ENCODE assay signal across 8 cellular contexts in the genomic region with DNA sequence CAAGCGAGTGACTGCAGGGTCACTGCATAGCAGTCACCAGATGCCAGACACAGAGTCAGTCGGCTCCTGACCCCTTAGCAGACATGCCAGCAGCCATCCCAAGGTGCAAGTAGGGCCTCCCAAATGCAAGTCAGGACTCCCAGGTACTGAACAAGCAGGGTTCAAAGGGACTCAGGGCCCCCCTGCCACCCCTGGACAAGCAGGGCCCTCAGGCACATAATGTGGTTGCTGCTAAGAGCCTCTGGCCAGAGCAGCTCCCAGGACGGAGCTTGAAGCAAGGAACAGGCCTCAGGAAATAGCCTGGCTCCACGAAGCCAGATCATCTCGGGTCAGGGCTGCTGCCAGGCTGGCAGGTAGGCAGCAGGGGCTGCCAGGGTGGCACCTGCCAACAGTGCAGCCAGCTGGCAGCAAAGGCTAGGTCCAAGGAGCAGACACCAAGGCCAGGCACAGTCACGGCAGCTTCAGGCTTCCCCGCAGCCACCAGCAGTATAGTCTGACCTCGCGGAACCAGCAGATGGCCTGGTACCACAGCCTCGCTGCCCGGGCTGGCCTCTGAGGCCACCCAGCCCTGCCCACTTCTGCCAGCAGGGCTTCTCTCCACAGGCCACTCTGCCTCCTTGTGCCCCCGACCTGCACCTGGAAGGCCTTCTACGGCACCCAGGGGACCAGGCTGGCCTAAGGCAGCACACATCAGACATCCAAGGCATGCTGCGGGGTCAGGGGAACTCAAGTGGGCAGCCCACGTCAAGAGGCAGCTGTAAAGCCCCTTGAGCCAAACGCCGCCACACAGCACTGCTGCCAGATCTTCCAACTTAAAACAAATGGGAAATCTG. TPM values are rescaled to one million over a fixed set of nuclear protein-coding genes. Genes with fewer than 3 reads are reported as not detected.
DNase-seq lines count a peak whose midpoint lies in the region; ATAC-seq and TF ChIP-seq lines count a peak whose summit lies in the region.

No MANE protein-coding gene starts in this region.

- no peak for TF ChIP-seq CTCF in HCT116 (IDR thresholded peaks at IDR 0.05 in 2 of 3, conservative IDR thresholded peaks at IDR 0.05 in 1 of 3; ENCODE audit: borderline replicate concordance in 1 of 3, insufficient read depth in 1 of 3, low read depth in 2 of 3, low read length in 2 of 3)
- no peak for TF ChIP-seq CTCF in esophagus squamous epithelium (IDR thresholded peaks at IDR 0.05)
- no peak for TF ChIP-seq CTCF in PC-3 (conservative IDR thresholded peaks at IDR 0.05; ENCODE audit: low read depth, low read length)
- no peak for TF ChIP-seq CTCF in natural killer cell (IDR thresholded peaks at IDR 0.05)

- TF ChIP-seq POLR2A in HCT116 (IDR thresholded peaks at IDR 0.05; ENCODE audit: borderline replicate concordance, extremely low read depth, insufficient read depth, insufficient read length) (no peak), esophagus squamous epithelium (IDR thresholded peaks at IDR 0.05) (no peak)

- H3K4me3 Mint-ChIP-seq in T-helper 17 cell (peak overlapping the region; percentile 97), natural killer cell (no peak overlapping the region)

- no peaks in the 10 kb centered on the region for H3F3A ChIP-seq in PC-3 (ENCODE audit: low read length, unreplicated experiment)

- ATAC-seq in HCT116 = no peak
- no peak for ATAC-seq in T-helper 17 cell
- no peak for ATAC-seq in sciatic nerve
- no peak for ATAC-seq in PC-3
- no peak for ATAC-seq in natural killer cell
- ATAC-seq in GM21737 (IDR thresholded peaks at IDR 0.05; ENCODE audit: unreplicated experiment) = no peak

- no peak overlapping the region for H3K9ac ChIP-seq in HCT116 (ENCODE audit: low read length)
- H3K9ac ChIP-seq in PC-3 (ENCODE audit: low read length) = no peak overlapping the region

- 27 to 64% methylated on average over 5 to 7 of the region's 17 CpGs for WGBS in esophagus squamous epithelium, 2 donors

- H3K27ac ChIP-seq in HCT116 (ENCODE audit: low read depth, low read length) = peak overlapping the region; percentile 20; the same call in 1 of the 2 replicates
- H3K27ac ChIP-seq in esophagus squamous epithelium = peak overlapping the region; percentile 95 to 99 (median 97)
- H3K27ac ChIP-seq in PC-3 (ENCODE audit: low read length) = no peak overlapping the region

- RAD21 ChIA-PET in HCT116 (lab: Charles Lee; ENCODE audit: low non-redundant PET in 1 of 2, low total read pairs in 2 of 2, uncharacterized antibody in 2 of 2, unreplicated experiment in 2 of 2) = no interaction called here

- POLR2A ChIA-PET in HCT116 (lab: Charles Lee) = no interaction called here
- POLR2A ChIA-PET in PC-3 (lab: Charles Lee; ENCODE audit: unreplicated experiment) = no interaction called here

- peaks cover 97% of the 10 kb centered on the region for H3K79me2 ChIP-seq in HCT116 (ENCODE audit: insufficient read depth, low read length)
- H3K79me2 ChIP-seq in PC-3 (ENCODE audit: low read length) = peaks cover 93% of the 10 kb centered on the region

- no peak for TF ChIP-seq RAD21 in HCT116 (IDR thresholded peaks at IDR 0.05; ENCODE audit: low read depth)

- H3K9me2 ChIP-seq in HCT116 (ENCODE audit: insufficient read depth) (no peaks in the 10 kb centered on the region), PC-3 (replicated peaks; ENCODE audit: low read length) (no peaks in the 10 kb centered on the region)

- H3K36me3 ChIP-seq in HCT116 (ENCODE audit: control insufficient read depth in 1 of 2, insufficient read depth in 2 of 2, low read length in 2 of 2) (no peaks in the 10 kb centered on the region), esophagus squamous epithelium (no peaks in the 10 kb centered on the region), PC-3 (ENCODE audit: low read depth, low read length) (no peaks in the 10 kb centered on the region)

- H3K4me3 ChIP-seq in HCT116 (replicated peaks in 1 of 2; ENCODE audit: low read depth in 1 of 2, low read length in 2 of 2) = no peak overlapping the region
- peak overlapping the region in 3 of 4 donors; percentile 2 to 41 (median 22) for H3K4me3 ChIP-seq in esophagus squamous epithelium
- no peak overlapping the region for H3K4me3 ChIP-seq in PC-3 (ENCODE audit: low read length)

- intact Hi-C loops in HCT116 (cut with micrococcal nuclease) = no loop called here
- intact Hi-C loops in esophagus squamous epithelium (cut with DNase I) = no loop called here
- intact Hi-C loops in sciatic nerve (cut with DNase I) = no loop called here
- intact Hi-C loops in PC-3 (cut with micrococcal nuclease) = no loop called here
- intact Hi-C loops in natural killer cell (cut with micrococcal nuclease) = no loop called here

- peaks cover 4% of the 10 kb centered on the region for H3K36me3 Mint-ChIP-seq in T-helper 17 cell (ENCODE audit: low read depth)
- H3K36me3 Mint-ChIP-seq in natural killer cell = no peaks in the 10 kb centered on the region

- H3K4me1 Mint-ChIP-seq in T-helper 17 cell (peaks cover 79% of the 10 kb centered on the region), natural killer cell (peaks cover 19 to 42% of the 10 kb centered on the region in 2 donors)

- H4K20me1 ChIP-seq in HCT116 (ENCODE audit: insufficient read depth) = no peaks in the 10 kb centered on the region
- H4K20me1 ChIP-seq in PC-3 (ENCODE audit: low read length) = peaks cover 18% of the 10 kb centered on the region; the same call in 1 of the 2 replicates

- no peaks in the 10 kb centered on the region for H3K9me3 ChIP-seq in HCT116 (ENCODE audit: control insufficient read depth in 1 of 2, insufficient read depth in 1 of 2, low read depth in 1 of 2, low read length in 2 of 2)
- H3K9me3 ChIP-seq in T-helper 17 cell (ENCODE audit: control insufficient read depth, low read length, poor library complexity, severe bottlenecking) = no peaks in the 10 kb centered on the region
- no peaks in the 10 kb centered on the region for H3K9me3 ChIP-seq in esophagus squamous epithelium
- H3K9me3 ChIP-seq in PC-3 (ENCODE audit: low read length) = no peaks in the 10 kb centered on the region

- H3K27me3 ChIP-seq in HCT116 (ENCODE audit: insufficient read depth, low read length) = no peaks in the 10 kb centered on the region
- no peaks in the 10 kb centered on the region for H3K27me3 ChIP-seq in esophagus squamous epithelium
- H3K27me3 ChIP-seq in PC-3 (ENCODE audit: low read length) = no peaks in the 10 kb centered on the region

- CTCF ChIA-PET in HCT116 (lab: Charles Lee) (no interaction called here), PC-3 (lab: Charles Lee) (no interaction called here)

- BruUV-seq in HCT116 (replicated peaks; lab: Mats Ljungman, UMichigan) (no TSS peak), PC-3 (replicated peaks; lab: Mats Ljungman, UMichigan) (no TSS peak)

- H3K4me2 ChIP-seq in HCT116 (ENCODE audit: low read length) = no peak overlapping the region
- H3K4me2 ChIP-seq in PC-3 (ENCODE audit: low read length) = no peak overlapping the region

- H3K9me3 Mint-ChIP-seq in natural killer cell = no peaks in the 10 kb centered on the region

- H3K27me3 Mint-ChIP-seq in T-helper 17 cell (no peaks in the 10 kb centered on the region), natural killer cell (ENCODE audit: low read depth in 2 of 2) (no peaks in the 10 kb centered on the region)

- H2AFZ ChIP-seq in HCT116 (ENCODE audit: low read depth, low read length, poor library complexity, severe bottlenecking) (no peak overlapping the region), PC-3 (ENCODE audit: low read length) (no peak overlapping the region)

- peak overlapping the region; percentile 99 for H3K27ac Mint-ChIP-seq in T-helper 17 cell
- no peak overlapping the region for H3K27ac Mint-ChIP-seq in natural killer cell

- DNase-seq in HCT116 (ENCODE audit: low read depth, low spot score) = no peak
- no peak for DNase-seq in T-helper 17 cell
- DNase-seq in esophagus squamous epithelium (lab: John Stamatoyannopoulos, UW) = no peak
- peak; percentile 57 for DNase-seq in sciatic nerve (ENCODE audit: low spot score)
- no peak for DNase-seq in PC-3
- no peak for DNase-seq in NCI-H187 treated with DMSO at 0.1 percent for 48 hours (lab: John Stamatoyannopoulos, UW)
- DNase-seq in natural killer cell = no peak

- H3K4me1 ChIP-seq in HCT116 (ENCODE audit: control insufficient read depth in 1 of 2, insufficient read depth in 2 of 2, low read length in 2 of 2) (peaks cover 54 to 64% of the 10 kb centered on the region in 2 experiments), esophagus squamous epithelium (peaks cover 96 to 100% (median 100%) of the 10 kb centered on the region in 3 donors), PC-3 (ENCODE audit: insufficient read depth, low read length) (peaks cover 34% of the 10 kb centered on the region)

TF ChIP-seq in HCT116, 20 proteins besides CTCF, POLR2A, EP300 and RAD21 (continues in another document):
- TF ChIP-seq CBX3 (IDR thresholded peaks at IDR 0.05; ENCODE audit: low read depth) (no peak), EZH2phosphoT487 (IDR thresholded peaks at IDR 0.05; ENCODE audit: borderline replicate concordance) (no peak), FOSL1 (IDR thresholded peaks at IDR 0.05; ENCODE audit: low read depth) (no peak), SRF (IDR thresholded peaks at IDR 0.05; ENCODE audit: low read depth) (no peak), SIN3A (IDR thresholded peaks at IDR 0.05; ENCODE audit: low read depth) (no peak), EGR1 (IDR thresholded peaks at IDR 0.05; ENCODE audit: low read depth) (no peak), CEBPB (IDR thresholded peaks at IDR 0.05; ENCODE audit: low read depth) (no peak)

RNA-seq across cellular contexts. Expression of gene EEIG1, which starts 7.4 kb away (rescaled TPM):
- total RNA-seq in HCT116 (2021; ENCODE audit: unreplicated experiment) (44.2 TPM), T-helper 17 cell (100 to 1,000 TPM; 254 to 268 TPM), esophagus squamous epithelium (10 to 100 TPM; 16.9 to 65.0 (median 24.0) TPM), sciatic nerve (96.8 TPM), PC-3 (2014; rRNA removed) (10.8 and 26.1 TPM in 2 replicates), natural killer cell (10 to 100 TPM; 10.3 to 36.0 (median 28.2) TPM)
- 28.1 and 33.1 TPM in 2 replicates for polyA plus RNA-seq in HCT116 (2012)

RNA-seq across cellular contexts. Expression of gene DPM2, which starts 35.7 kb away (rescaled TPM):
- total RNA-seq in HCT116 (2021; ENCODE audit: unreplicated experiment) (54.6 TPM), T-helper 17 cell (10 to 100 TPM; 23.3 to 26.2 TPM), esophagus squamous epithelium (10 to 100 TPM; 12.5 to 18.5 (median 15.7) TPM), sciatic nerve (24.6 TPM), PC-3 (2014; rRNA removed) (32.0 and 33.0 TPM in 2 replicates), natural killer cell (10 to 100 TPM; 22.9 to 31.4 (median 24.1) TPM)
- polyA plus RNA-seq in HCT116 (2012) = 58.0 and 62.6 TPM in 2 replicates

RNA-seq across cellular contexts. Expression of gene PIP5KL1, which starts 42.8 kb away (rescaled TPM):
- total RNA-seq in HCT116 (2021; ENCODE audit: unreplicated experiment) (37.6 TPM), T-helper 17 cell (1 to 10 TPM; 2.1 to 2.3 TPM), esophagus squamous epithelium (1 to 10 TPM in 3 of 4 donors, not detected in 1; 3.1 to 4.6 (median 3.6) TPM), sciatic nerve (2.0 TPM), PC-3 (2014; rRNA removed) (5.1 and 5.4 TPM in 2 replicates), natural killer cell (1 to 10 TPM in 1 of 3 donors, under 1 TPM in 2; 0.52 to 1.4 (median 0.97) TPM)
- polyA plus RNA-seq in HCT116 (2012) = 35.7 and 36.0 TPM in 2 replicates

RNA-seq across cellular contexts. Expression of gene ST6GALNAC4, which starts 56.5 kb away (rescaled TPM):
- total RNA-seq in HCT116 (2021; ENCODE audit: unreplicated experiment) (49.4 TPM), T-helper 17 cell (10 to 100 TPM; 18.5 to 22.1 TPM), esophagus squamous epithelium (10 to 100 TPM; 12.5 to 33.0 (median 23.8) TPM), sciatic nerve (19.6 TPM), PC-3 (2014; rRNA removed) (26.9 and 27.8 TPM in 2 replicates), natural killer cell (10 to 100 TPM; 18.8 to 33.0 (median 20.4) TPM)
- polyA plus RNA-seq in HCT116 (2012) = 45.7 and 58.2 TPM in 2 replicates

Comparison
In these comparisons a context has a peak if more than half of its experiments do, and no peak if none do; other contexts are left out.
1. H3K4me3 ChIP-seq: peak in esophagus squamous epithelium (3 of 4); none in HCT116 (0 of 2) and PC-3 (single experiment).